ENCODE assay signal across 9 cellular contexts in the genomic region with DNA sequence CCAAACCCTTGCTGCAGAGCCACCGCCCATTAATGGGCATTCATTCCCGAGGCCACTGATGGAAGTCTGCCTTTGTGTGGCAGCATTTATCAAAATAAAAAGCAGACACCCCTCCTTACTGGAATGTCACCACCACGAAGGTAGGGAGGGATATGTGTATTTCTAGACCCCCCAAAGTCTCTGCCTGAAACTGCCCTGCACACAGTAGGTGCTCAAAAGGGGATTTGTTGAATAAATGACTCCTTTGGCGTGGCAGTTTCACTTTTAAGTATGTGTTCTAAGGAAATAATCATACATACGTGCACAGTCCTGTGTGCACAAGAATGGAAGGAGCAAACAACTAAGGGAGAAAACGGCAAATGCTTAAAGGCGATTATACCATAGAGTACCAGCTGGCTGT. TPM values are rescaled to one million over a fixed set of nuclear protein-coding genes. Genes with fewer than 3 reads are reported as not detected.
DNase-seq lines count a peak whose midpoint lies in the region; ATAC-seq, FAIRE-seq and TF ChIP-seq lines count a peak whose summit lies in the region.
"Had no signal": no experiment of that assay in that cellular context is flagged by ENCODE, and none has a peak within 500 bp of the region (broad histone marks: within the 10 kb centered on the region; RNA-seq: fewer than 3 reads in every experiment).

No MANE protein-coding gene starts in this region.

- H3K4me2 ChIP-seq in keratinocyte (ENCODE audit: control insufficient read depth, extremely low read depth, insufficient read depth, low read depth, low read length), result peak overlapping the region; percentile 71

- no peak for ATAC-seq in GM21723 (IDR thresholded peaks at IDR 0.05; ENCODE audit: unreplicated experiment)

- H3K27ac Mint-ChIP-seq in T-helper 2 cell treated with Interferon-gamma antibody and Interleukin-4, amounts not matched to agents 5 μg/mL and 100 μg/mL, for 36 hours, result peak overlapping the region; percentile 97
- H3K27ac Mint-ChIP-seq in activated naive CD8-positive, alpha-beta T cell, result peak overlapping the region; percentile 98

- DNase-seq in T-helper 2 cell treated with Interferon-gamma antibody and Interleukin-4, amounts not matched to agents 5 μg/mL and 100 μg/mL, for 36 hours (ENCODE audit: low spot score), result no peak
- DNase-seq in T-helper 2 cell (no peak), keratinocyte (ENCODE audit: low read depth, low spot score) (no peak), suprapubic skin (ENCODE audit: low spot score in 2 of 2) (no peak), dermis blood vessel endothelial cell (no peak)
- no peak for DNase-seq in activated CD4-positive, alpha-beta T cell treated with anti-CD3 and anti-CD28 coated beads, Interleukin-2, amount 50 U/mL, for 48 hours

- no peaks in the 10 kb centered on the region for H3K9me1 ChIP-seq in keratinocyte (ENCODE audit: control insufficient read depth, extremely low read depth, insufficient read depth, low read length)

- H3K9me3 ChIP-seq in keratinocyte (ENCODE audit: control insufficient read depth, low read depth, low read length) (no peaks in the 10 kb centered on the region), suprapubic skin (no peaks in the 10 kb centered on the region)

- H3K36me3 Mint-ChIP-seq in T-helper 2 cell treated with Interferon-gamma antibody and Interleukin-4, amounts not matched to agents 5 μg/mL and 100 μg/mL, for 36 hours (ENCODE audit: low read depth), result peaks cover 6% of the 10 kb centered on the region
- no peaks in the 10 kb centered on the region for H3K36me3 Mint-ChIP-seq in activated naive CD8-positive, alpha-beta T cell

- H4K20me1 ChIP-seq in keratinocyte (ENCODE audit: control insufficient read depth, extremely low read depth, insufficient read depth, low read length), result no peaks in the 10 kb centered on the region

- TF ChIP-seq EP300 in suprapubic skin (IDR thresholded peaks at IDR 0.05), result no peak

- peak overlapping the region; percentile 95 for H3K4me3 Mint-ChIP-seq in T-helper 2 cell treated with Interferon-gamma antibody and Interleukin-4, amounts not matched to agents 5 μg/mL and 100 μg/mL, for 36 hours
- H3K4me3 Mint-ChIP-seq in activated naive CD8-positive, alpha-beta T cell, result peak overlapping the region; percentile 98

- H3K4me3 ChIP-seq in keratinocyte (ENCODE audit: control insufficient read depth in 2 of 3, extremely low read depth in 1 of 3, insufficient read depth in 2 of 3, low read depth in 1 of 3, low read length in 3 of 3) (peak overlapping the region; percentile 52 to 83 (median 67)), suprapubic skin (peak overlapping the region; percentile 57)

- no peaks in the 10 kb centered on the region for H3K27me3 Mint-ChIP-seq in T-helper 2 cell treated with Interferon-gamma antibody and Interleukin-4, amounts not matched to agents 5 μg/mL and 100 μg/mL, for 36 hours (ENCODE audit: low read depth)
- H3K27me3 Mint-ChIP-seq in activated naive CD8-positive, alpha-beta T cell, result no peaks in the 10 kb centered on the region

- H3K4me1 Mint-ChIP-seq in T-helper 2 cell treated with Interferon-gamma antibody and Interleukin-4, amounts not matched to agents 5 μg/mL and 100 μg/mL, for 36 hours (ENCODE audit: low read depth), result peaks cover 12% of the 10 kb centered on the region
- H3K4me1 Mint-ChIP-seq in activated naive CD8-positive, alpha-beta T cell (ENCODE audit: low read depth), result peaks cover 19% of the 10 kb centered on the region

- H2AFZ ChIP-seq in keratinocyte (ENCODE audit: control insufficient read depth, low read length), result peak overlapping the region; percentile 43

- no peak for TF ChIP-seq CTCF in keratinocyte (optimal IDR thresholded peaks at IDR 0.05 in 1 of 3, IDR thresholded peaks at IDR 0.05 in 1 of 3, conservative IDR thresholded peaks at IDR 0.05 in 1 of 3; ENCODE audit: extremely low read depth in 1 of 3, insufficient read depth in 2 of 3, low read length in 3 of 3)
- no peak for TF ChIP-seq CTCF in suprapubic skin (IDR thresholded peaks at IDR 0.05)

- H3K27me3 ChIP-seq in keratinocyte (ENCODE audit: control insufficient read depth, extremely low read depth, insufficient read depth, low read length) (no peaks in the 10 kb centered on the region), suprapubic skin (no peaks in the 10 kb centered on the region)

- WGBS in suprapubic skin, result 54% methylated on average over 7 of the region's 7 CpGs

- dilution Hi-C loops in keratinocyte (cut with MboI; ENCODE audit: extremely low pct_ligation_motif_present, low sequenced_read_pairs), result no loop called here

- H3K27ac ChIP-seq in keratinocyte (ENCODE audit: control insufficient read depth, insufficient read depth, low read length) (no peak overlapping the region), suprapubic skin (peak overlapping the region; percentile 94)

- no peaks in the 10 kb centered on the region for H3K36me3 ChIP-seq in keratinocyte (ENCODE audit: control insufficient read depth in 2 of 2, extremely low read depth in 1 of 2, insufficient read depth in 2 of 2, low read length in 2 of 2)
- H3K36me3 ChIP-seq in suprapubic skin, result no peaks in the 10 kb centered on the region

- no peaks in the 10 kb centered on the region for H3K79me2 ChIP-seq in keratinocyte (ENCODE audit: control insufficient read depth, insufficient read depth, low read length)

- no peak for TF ChIP-seq POLR2A in suprapubic skin (IDR thresholded peaks at IDR 0.05)

- peak overlapping the region; percentile 82 for H3K9ac ChIP-seq in keratinocyte (ENCODE audit: control insufficient read depth, extremely low read depth, insufficient read depth, low read length)

- FAIRE-seq in keratinocyte (lab: Jason Lieb, UNC), result no peak

- H3K9me3 Mint-ChIP-seq in T-helper 2 cell treated with Interferon-gamma antibody and Interleukin-4, amounts not matched to agents 5 μg/mL and 100 μg/mL, for 36 hours, result no peaks in the 10 kb centered on the region
- no peaks in the 10 kb centered on the region for H3K9me3 Mint-ChIP-seq in activated naive CD8-positive, alpha-beta T cell (ENCODE audit: low read depth)

- no peaks in the 10 kb centered on the region for H3K4me1 ChIP-seq in keratinocyte (ENCODE audit: control insufficient read depth, extremely low read depth, insufficient read depth, low read length)
- H3K4me1 ChIP-seq in suprapubic skin, result peaks cover 6% of the 10 kb centered on the region

RNA-seq across cellular contexts. Expression of a gene that starts 23.6 kb away (rescaled TPM):
- not detected in 3 replicates for polyA plus RNA-seq in keratinocyte
- polyA plus RNA-seq in keratinocyte (2011; ENCODE audit: low read depth), result not detected
- not detected in 2 replicates for polyA plus RNA-seq in keratinocyte (2011; cell fraction: cytosol; rRNA removed)
- not detected in 2 replicates for polyA plus RNA-seq in keratinocyte (2011; cell fraction: nucleus; rRNA removed)
- not detected in 2 replicates for polyA plus RNA-seq in keratinocyte (2012; ENCODE audit: low replicate concordance)
- not detected in 3 replicates for polyA minus RNA-seq in keratinocyte
- polyA minus RNA-seq in keratinocyte (2011; cell fraction: cytosol; rRNA and poly(A)+ RNA removed), result not detected
- polyA minus RNA-seq in keratinocyte (2011; cell fraction: nucleus; rRNA and poly(A)+ RNA removed), result not detected in 2 replicates
- total RNA-seq in suprapubic skin, result not detected
- 0.28 TPM in 1 of 2 replicates, not detected in the other for total RNA-seq in dermis blood vessel endothelial cell
- total RNA-seq: NCI-H460 had no signal

RNA-seq across cellular contexts. Expression of a gene that starts 41.4 kb away (rescaled TPM):
- polyA plus RNA-seq in keratinocyte, result 3.1 to 9.4 TPM (median 4.9 TPM) in 3 replicates
- 0.60 TPM for polyA plus RNA-seq in keratinocyte (2011; ENCODE audit: low read depth)
- polyA plus RNA-seq in keratinocyte (2011; cell fraction: cytosol; rRNA removed), result 2.6 and 4.6 TPM in 2 replicates
- polyA plus RNA-seq in keratinocyte (2011; cell fraction: nucleus; rRNA removed), result 6.5 and 8.2 TPM in 2 replicates
- polyA plus RNA-seq in keratinocyte (2012; ENCODE audit: low replicate concordance), result 1.7 and 8.4 TPM in 2 replicates
- polyA minus RNA-seq in keratinocyte, result 4.8 to 12.8 TPM (median 6.7 TPM) in 3 replicates
- polyA minus RNA-seq in keratinocyte (2011; cell fraction: cytosol; rRNA and poly(A)+ RNA removed), result 5.4 TPM
- polyA minus RNA-seq in keratinocyte (2011; cell fraction: nucleus; rRNA and poly(A)+ RNA removed), result 4.4 and 4.8 TPM in 2 replicates
- total RNA-seq in suprapubic skin, result 10 to 100 TPM in 1 of 4 donors, 1 to 10 TPM in 3; 5.9 to 15.1 (median 8.7) TPM
- total RNA-seq in dermis blood vessel endothelial cell, result 4.3 and 9.8 TPM in 2 replicates

RNA-seq across cellular contexts. Expression of a gene that starts 48.5 kb away (rescaled TPM):
- not detected in 3 replicates for polyA plus RNA-seq in keratinocyte
- not detected for polyA plus RNA-seq in keratinocyte (2011; ENCODE audit: low read depth)
- polyA plus RNA-seq in keratinocyte (2011; cell fraction: cytosol; rRNA removed), result not detected in 2 replicates
- polyA plus RNA-seq in keratinocyte (2011; cell fraction: nucleus; rRNA removed), result not detected in 2 replicates
- not detected in 2 replicates for polyA plus RNA-seq in keratinocyte (2012; ENCODE audit: low replicate concordance)
- polyA minus RNA-seq in keratinocyte, result not detected in 3 replicates
- polyA minus RNA-seq in keratinocyte (2011; cell fraction: cytosol; rRNA and poly(A)+ RNA removed), result not detected
- not detected in 2 replicates for polyA minus RNA-seq in keratinocyte (2011; cell fraction: nucleus; rRNA and poly(A)+ RNA removed)
- total RNA-seq in suprapubic skin, result not detected
- total RNA-seq in dermis blood vessel endothelial cell, result not detected in 2 replicates
- total RNA-seq: NCI-H460 had no signal

RNA-seq across cellular contexts. Expression of a gene that starts 54.3 kb away (rescaled TPM):
- polyA plus RNA-seq in keratinocyte, result 0.05 to 0.09 TPM (median 0.07 TPM) in 3 replicates
- polyA plus RNA-seq in keratinocyte (2011; ENCODE audit: low read depth), result 1.1 TPM
- 0.10 TPM in 1 of 2 replicates, not detected in the other for polyA plus RNA-seq in keratinocyte (2011; cell fraction: cytosol; rRNA removed)
- 0.61 and 1.6 TPM in 2 replicates for polyA plus RNA-seq in keratinocyte (2011; cell fraction: nucleus; rRNA removed)
- polyA plus RNA-seq in keratinocyte (2012; ENCODE audit: low replicate concordance), result 0.16 and 0.17 TPM in 2 replicates
- polyA minus RNA-seq in keratinocyte, result not detected in 3 replicates
- not detected for polyA minus RNA-seq in keratinocyte (2011; cell fraction: cytosol; rRNA and poly(A)+ RNA removed)
- polyA minus RNA-seq in keratinocyte (2011; cell fraction: nucleus; rRNA and poly(A)+ RNA removed), result not detected in 2 replicates
- total RNA-seq in suprapubic skin (1 to 10 TPM in 3 of 4 donors, under 1 TPM in 1; 0.68 to 5.2 (median 3.5) TPM), dermis blood vessel endothelial cell (0.09 TPM in 1 of 2 replicates, not detected in the other)
